Comparison of ENCODE assay signal across 9 cellular contexts in genomic region chr17:77281024-77281903, GRCh38.
DNase-seq lines count a peak whose midpoint lies in the region; ATAC-seq, FAIRE-seq and TF ChIP-seq lines count a peak whose summit lies in the region.
"Had no signal": no experiment of that assay in that cellular context is flagged by ENCODE, and none has a peak within 500 bp of the region (broad histone marks: within the 10 kb centered on the region; RNA-seq: fewer than 3 reads in every experiment).

No MANE protein-coding gene starts in this region.

- H4K91ac ChIP-seq in H1 (replicated peaks; ENCODE audit: insufficient read length, low read length) = peak overlapping the region; percentile 44

- H3K27me3 ChIP-seq in H1 (replicated peaks in 1 of 4; ENCODE audit: control insufficient read depth in 3 of 4, extremely low read depth in 1 of 4, insufficient read depth in 3 of 4, low read length in 3 of 4) (peaks cover 0 to 24% (median 18%) of the 10 kb centered on the region in 4 experiments; a peak in 5 of 7 replicates), muscle layer of colon (ENCODE audit: control insufficient read depth in 1 of 2, insufficient read depth in 2 of 2, low read length in 2 of 2) (peaks cover 0 to 11% of the 10 kb centered on the region in 2 donors)

- H3K9me3 ChIP-seq in H1 (ENCODE audit: insufficient read depth in 2 of 2, low read depth in 1 of 2, low read length in 1 of 2) (no peaks in the 10 kb centered on the region), muscle layer of colon (ENCODE audit: low read length) (no peaks in the 10 kb centered on the region)

- peak overlapping the region; percentile 26 for H4K5ac ChIP-seq in H1 (ENCODE audit: insufficient read length, low read depth, low read length)

- WGBS in H1 (ENCODE audit: extremely low coverage in 1 of 2, insufficient coverage in 1 of 2, insufficient read length in 1 of 2, insufficient replicate concordance in 2 of 2, low coverage in 1 of 2, low lambda C conversion rate in 2 of 2, missing lambda C conversion rate in 1 of 2), 2 experiments = 2% methylated on average over 26 of the region's 98 CpGs; no CpG with 5 or more reads in 1 of the 2 experiments

- H3K9ac ChIP-seq in H1 (replicated peaks in 1 of 4; ENCODE audit: extremely low read depth in 1 of 4, low read depth in 3 of 4, low read length in 3 of 4) (peak overlapping the region in 3 of 4 experiments; percentile 54 to 77 (median 71); a peak in 6 of 7 replicates), muscle layer of colon (ENCODE audit: low read length) (no peak overlapping the region)

- no peaks in the 10 kb centered on the region for H3K36me3 Mint-ChIP-seq in activated CD8-positive, alpha-beta T cell treated with anti-CD3 and anti-CD28 coated beads, Interleukin-2, amount 10 ng/mL, durations not matched to agents 7 days and 5 days (ENCODE audit: low read depth)

- H2BK5ac ChIP-seq in H1 (ENCODE audit: low read depth, low read length) = no peak overlapping the region

- peaks cover under 1 to 2% of the 10 kb centered on the region in 2 experiments for H4K20me1 ChIP-seq in H1 (replicated peaks in 1 of 2; ENCODE audit: control insufficient read depth in 1 of 2, insufficient read depth in 2 of 2, low read length in 2 of 2)

- no peak overlapping the region for H2BK120ac ChIP-seq in H1 (replicated peaks; ENCODE audit: low read depth, low read length)

- no peak overlapping the region for H3K23ac ChIP-seq in H1 (ENCODE audit: insufficient read length)

- TF ChIP-seq POLR2A in H1 (IDR thresholded peaks at IDR 0.05; ENCODE audit: control extremely low read depth in 1 of 2, low read depth in 2 of 2, low read length in 2 of 2) = 0 out of 3 replicates have a peak, but pooled peaks of 1 of the 2 experiments have one; percentile 25

- peak; percentile 57 for ATAC-seq in HG02870 (IDR thresholded peaks at IDR 0.05; ENCODE audit: unreplicated experiment)
- ATAC-seq in activated CD8-positive, alpha-beta T cell treated with anti-CD3 and anti-CD28 coated beads, Interleukin-2, amount 10 ng/mL, durations not matched to agents 7 days and 5 days = peak; percentile 93

- H3K36me3 ChIP-seq in H1 (ENCODE audit: control insufficient read depth in 2 of 4, insufficient read depth in 4 of 4, low read length in 3 of 4) = no peaks in the 10 kb centered on the region
- no peaks in the 10 kb centered on the region for H3K36me3 ChIP-seq in muscle layer of colon (ENCODE audit: insufficient read depth, low read length)

- DNase-seq in DMS 273 (lab: John Stamatoyannopoulos, UW; ENCODE audit: unreplicated experiment) = peak; percentile 82
- no peak for DNase-seq in DMS 273 treated with DMSO at 0.1 percent for 48 hours (lab: John Stamatoyannopoulos, UW)
- DNase-seq in NCI-H345 (lab: John Stamatoyannopoulos, UW) = peak; percentile 85
- peak; percentile 60 for DNase-seq in activated CD8-positive, alpha-beta T cell treated with anti-CD3 and anti-CD28 coated beads, Interleukin-2, amount 10 ng/mL, durations not matched to agents 7 days and 5 days
- DNase-seq in H1 (ENCODE audit: low read depth in 1 of 2, low spot score in 2 of 2) = peak in 1 of 2 experiments; percentile 87
- peak; percentile 44 for DNase-seq in stimulated activated naive CD4-positive, alpha-beta T cell treated with Interleukin-2 at 50 U/mL for 16 hours (lab: John Stamatoyannopoulos, UW)

- H2BK15ac ChIP-seq in H1 (ENCODE audit: low read length) = 0 out of 2 replicates have a peak overlapping the region, but pooled peaks have one; percentile 18

- H3K4me1 ChIP-seq in H1 (replicated peaks in 1 of 4; ENCODE audit: control insufficient read depth in 3 of 4, insufficient read depth in 4 of 4, low read length in 3 of 4) = peaks cover 0 to 22% (median 19%) of the 10 kb centered on the region in 4 experiments; a peak in 6 of 7 replicates
- peaks cover 26% of the 10 kb centered on the region for H3K4me1 ChIP-seq in muscle layer of colon (ENCODE audit: insufficient read depth, low read length)

- TF ChIP-seq RAD21 in H1 (IDR thresholded peaks at IDR 0.05 in 1 of 2, conservative IDR thresholded peaks at IDR 0.05 in 1 of 2; ENCODE audit: low read depth in 2 of 2, low read length in 2 of 2) = peak in 1 of 2 experiments; percentile 52; a peak in 1 of 4 replicates

- H3K4me3 ChIP-seq in H1 (ENCODE audit: extremely low read depth in 1 of 4, insufficient read depth in 2 of 4, low read depth in 3 of 4, low read length in 4 of 4) (peak overlapping the region; percentile 45 to 87 (median 71)), muscle layer of colon (ENCODE audit: low read depth in 1 of 2, low read length in 2 of 2) (peak overlapping the region; percentile 27 to 31)

- H3K14ac ChIP-seq in H1 (ENCODE audit: insufficient read length) = no peak overlapping the region

- H3K18ac ChIP-seq in H1 (ENCODE audit: extremely low read depth, low read length) = peak overlapping the region; percentile 75

- CTCF ChIA-PET in activated CD8-positive, alpha-beta T cell treated with anti-CD3 and anti-CD28 coated beads, Interleukin-2, amount 10 ng/mL, durations not matched to agents 7 days and 5 days (lab: Charles Lee) = no interaction called here
- CTCF ChIA-PET in H1 (lab: Charles Lee; ENCODE audit: partially characterized antibody) = interaction anchor here (0.6 to 1.3 kb wide), 4 partner anchors 9 to 162 kb away, joined by 3 to 4 read pairs (median 3); no protein-coding TSS in a partner anchor

- no peak overlapping the region for H2BK20ac ChIP-seq in H1 (ENCODE audit: low read length)

- FAIRE-seq in H1 (lab: Jason Lieb, UNC) = no peak
- FAIRE-seq: A204.1 had no signal

- H3K27me3 Mint-ChIP-seq in activated CD8-positive, alpha-beta T cell treated with anti-CD3 and anti-CD28 coated beads, Interleukin-2, amount 10 ng/mL, durations not matched to agents 7 days and 5 days (ENCODE audit: low read depth) = peaks cover 43% of the 10 kb centered on the region

- no peak overlapping the region for H3K56ac ChIP-seq in H1 (replicated peaks; ENCODE audit: insufficient read length, low read depth, low read length)

- peak overlapping the region; percentile 75 for H3K4ac ChIP-seq in H1 (replicated peaks; ENCODE audit: insufficient read length, low read depth, low read length)

- peak overlapping the region; percentile 85 for H4K8ac ChIP-seq in H1 (ENCODE audit: extremely low read depth, insufficient read depth, low read length)

- TF ChIP-seq CTCF in H1 (IDR thresholded peaks at IDR 0.05; ENCODE audit: control extremely low read depth in 1 of 3, insufficient read depth in 1 of 3, low read depth in 1 of 3, low read length in 3 of 3) = peak; percentile 10 to 43 (median 42)

- H3K9me3 Mint-ChIP-seq in activated CD8-positive, alpha-beta T cell treated with anti-CD3 and anti-CD28 coated beads, Interleukin-2, amount 10 ng/mL, durations not matched to agents 7 days and 5 days (ENCODE audit: insufficient read depth) = no peaks in the 10 kb centered on the region

- POLR2A ChIA-PET in activated CD8-positive, alpha-beta T cell treated with anti-CD3 and anti-CD28 coated beads, Interleukin-2, amount 10 ng/mL, durations not matched to agents 7 days and 5 days (lab: Charles Lee) = no interaction called here
- POLR2A ChIA-PET in H1 (lab: Charles Lee; ENCODE audit: partially characterized antibody) = no interaction called here

- H3K27ac ChIP-seq in H1 (ENCODE audit: low read depth, low read length) (no peak overlapping the region), muscle layer of colon (ENCODE audit: low read depth, low read length) (no peak overlapping the region)

- H3K79me2 ChIP-seq in H1 (ENCODE audit: control insufficient read depth in 1 of 2, insufficient read depth in 2 of 2, low read length in 2 of 2) = peaks cover 0 to 18% of the 10 kb centered on the region in 2 experiments; a peak in 2 of 4 replicates

- H3K4me1 Mint-ChIP-seq in activated CD8-positive, alpha-beta T cell treated with anti-CD3 and anti-CD28 coated beads, Interleukin-2, amount 10 ng/mL, durations not matched to agents 7 days and 5 days (ENCODE audit: low read depth) = peaks cover 16% of the 10 kb centered on the region

- H2AK5ac ChIP-seq in H1 (ENCODE audit: low read depth, low read length) = no peak overlapping the region

- H3K4me2 ChIP-seq in H1 (ENCODE audit: insufficient read depth in 1 of 2, low read depth in 2 of 2, low read length in 2 of 2) = peak overlapping the region; percentile 89 to 98

- peak overlapping the region; percentile 13; the same call in 1 of the 2 replicates for H2AFZ ChIP-seq in H1 (ENCODE audit: low read length)

- peak overlapping the region; percentile 70 for H3K27ac Mint-ChIP-seq in activated CD8-positive, alpha-beta T cell treated with anti-CD3 and anti-CD28 coated beads, Interleukin-2, amount 10 ng/mL, durations not matched to agents 7 days and 5 days

- no peaks in the 10 kb centered on the region for H3K79me1 ChIP-seq in H1 (ENCODE audit: low read depth, low read length)

- TF ChIP-seq EP300 in H1 (IDR thresholded peaks at IDR 0.05; ENCODE audit: borderline replicate concordance in 1 of 2, low read depth in 2 of 2, low read length in 2 of 2) = no peak

- H2BK12ac ChIP-seq in H1 (ENCODE audit: low read depth, low read length) = 0 out of 2 replicates have a peak overlapping the region, but pooled peaks have one; percentile 23

- H3K23me2 ChIP-seq in H1 (ENCODE audit: low read depth, low read length) = peaks cover 6% of the 10 kb centered on the region; the same call in 1 of the 2 replicates

- H3K4me3 Mint-ChIP-seq in activated CD8-positive, alpha-beta T cell treated with anti-CD3 and anti-CD28 coated beads, Interleukin-2, amount 10 ng/mL, durations not matched to agents 7 days and 5 days = peak overlapping the region; percentile 71

TF ChIP-seq in H1, 55 proteins besides CTCF, POLR2A, EP300 and RAD21 (continues in another document):
- TF ChIP-seq EZH2 (IDR thresholded peaks at IDR 0.05; ENCODE audit: low read depth, low read length, severe bottlenecking) (peak; percentile 25), SP1 (IDR thresholded peaks at IDR 0.05; ENCODE audit: low read depth, low read length) (0 out of 2 replicates have a peak, but pooled peaks have one; percentile 45), PHF8 (conservative IDR thresholded peaks at IDR 0.05; ENCODE audit: low read depth, low read length) (0 out of 2 replicates have a peak, but pooled peaks have one; percentile 36), E2F6 (IDR thresholded peaks at IDR 0.05) (peak; percentile 53), KDM4A (IDR thresholded peaks at IDR 0.05; ENCODE audit: low read depth, low read length, severe bottlenecking) (peak; percentile 99), SP4 (IDR thresholded peaks at IDR 0.05; ENCODE audit: low read length) (0 out of 2 replicates have a peak, but pooled peaks have one; percentile 41), RNF2 (IDR thresholded peaks at IDR 0.05; ENCODE audit: borderline replicate concordance, low read depth, low read length, missing control alignments, poor library complexity, severe bottlenecking) (peak; percentile 29), SAP30 (IDR thresholded peaks at IDR 0.05; ENCODE audit: insufficient read depth, insufficient replicate concordance, low read length) (no peak)
